ENCODE assay signal across 11 cellular contexts in genomic region chr2:103991591-103991990, GRCh38.
DNase-seq lines count a peak whose midpoint lies in the region; ATAC-seq and TF ChIP-seq lines count a peak whose summit lies in the region.
"Had no signal": no experiment of that assay in that cellular context is flagged by ENCODE, and none has a peak within 500 bp of the region (broad histone marks: within the 10 kb centered on the region; RNA-seq: fewer than 3 reads in every experiment).

No MANE protein-coding gene starts in this region.

- peak; percentile 41 for DNase-seq in ACHN
- DNase-seq in glutamatergic neuron, result no peak
- DNase-seq in CD8-positive, alpha-beta memory T cell, result no peak
- no peak for DNase-seq in SKM-1 (lab: John Stamatoyannopoulos, UW; ENCODE audit: unreplicated experiment)
- DNase-seq in upper lobe of left lung, result no peak
- DNase-seq: NCI-H1930, retina had no signal

- H3K9me3 Mint-ChIP-seq in glutamatergic neuron (ENCODE audit: unreplicated experiment), result no peaks in the 10 kb centered on the region
- peaks cover 8 to 40% (median 22%) of the 10 kb centered on the region in 5 donors for H3K9me3 Mint-ChIP-seq in CD8-positive, alpha-beta memory T cell

- CTCF ChIA-PET in CD8-positive, alpha-beta memory T cell (lab: Charles Lee), result no interaction called here

- 80 to 83% methylated on average over 2 of the region's 2 CpGs for WGBS in upper lobe of left lung, 2 donors

- H3F3A ChIP-seq in OCI-LY1 (ENCODE audit: insufficient read depth, low read length), result no peaks in the 10 kb centered on the region

- H3K27me3 ChIP-seq in OCI-LY1 (ENCODE audit: insufficient read depth, low read length) (no peaks in the 10 kb centered on the region), upper lobe of left lung (no peaks in the 10 kb centered on the region)
- no peaks in the 10 kb centered on the region for H3K27me3 ChIP-seq in CD8-positive, alpha-beta memory T cell (ENCODE audit: insufficient read depth, low read length, poor library complexity, severe bottlenecking)

- TF ChIP-seq CTCF in GM12875 (IDR thresholded peaks at IDR 0.05; ENCODE audit: borderline replicate concordance, insufficient read depth, low read depth, low read length) (0 out of 2 replicates have a peak, but pooled peaks have one; percentile 12), OCI-LY1 (IDR thresholded peaks at IDR 0.05; ENCODE audit: low read length) (peak; percentile 53), glutamatergic neuron (IDR thresholded peaks at IDR 0.05; ENCODE audit: partially characterized antibody, unreplicated experiment) (peak; percentile 29), upper lobe of left lung (IDR thresholded peaks at IDR 0.05) (no peak)

- TF ChIP-seq POLR2A in upper lobe of left lung (IDR thresholded peaks at IDR 0.05), result no peak

- H3K27ac Mint-ChIP-seq in glutamatergic neuron (ENCODE audit: unreplicated experiment), result no peak overlapping the region
- H3K27ac Mint-ChIP-seq in CD8-positive, alpha-beta memory T cell, result no peak overlapping the region
- H3K27ac Mint-ChIP-seq: stimulated activated naive CD8-positive, alpha-beta T cell treated with anti-CD3 and anti-CD28 coated beads, Interleukin-15, Interleukin-2, amounts not matched to agents 100 ng/mL and 50 ng/mL, for 24 hours had no signal

- no peak overlapping the region for H3K4me3 ChIP-seq in GM12875 (ENCODE audit: low read depth, low read length)
- no peak overlapping the region for H3K4me3 ChIP-seq in OCI-LY1 (ENCODE audit: low read depth, low read length, poor library complexity, severe bottlenecking)
- no peak overlapping the region for H3K4me3 ChIP-seq in CD8-positive, alpha-beta memory T cell (ENCODE audit: low read length)
- no peak overlapping the region for H3K4me3 ChIP-seq in upper lobe of left lung

- H3K36me3 Mint-ChIP-seq in glutamatergic neuron (ENCODE audit: unreplicated experiment), result no peaks in the 10 kb centered on the region
- H3K36me3 Mint-ChIP-seq in CD8-positive, alpha-beta memory T cell, result no peaks in the 10 kb centered on the region

- H4K20me1 ChIP-seq in OCI-LY1 (ENCODE audit: insufficient read depth, low read length), result no peaks in the 10 kb centered on the region

- H3K36me3 ChIP-seq in OCI-LY1 (ENCODE audit: insufficient read depth, low read length) (no peaks in the 10 kb centered on the region), upper lobe of left lung (no peaks in the 10 kb centered on the region)
- no peaks in the 10 kb centered on the region for H3K36me3 ChIP-seq in CD8-positive, alpha-beta memory T cell (ENCODE audit: insufficient read depth, low read length)

- no peak for ATAC-seq in HG03039 (IDR thresholded peaks at IDR 0.05; ENCODE audit: unreplicated experiment)
- ATAC-seq in upper lobe of left lung (ENCODE audit: low FRiP score in 2 of 2), result no peak

- POLR2A ChIA-PET in CD8-positive, alpha-beta memory T cell (lab: Charles Lee), result no interaction called here

- no peaks in the 10 kb centered on the region for H3K27me3 Mint-ChIP-seq in glutamatergic neuron (ENCODE audit: unreplicated experiment)
- no peaks in the 10 kb centered on the region for H3K27me3 Mint-ChIP-seq in CD8-positive, alpha-beta memory T cell
- H3K27me3 Mint-ChIP-seq: stimulated activated naive CD8-positive, alpha-beta T cell treated with anti-CD3 and anti-CD28 coated beads, Interleukin-15, Interleukin-2, amounts not matched to agents 100 ng/mL and 50 ng/mL, for 24 hours had no signal

- no peaks in the 10 kb centered on the region for H3K79me2 ChIP-seq in OCI-LY1 (ENCODE audit: insufficient read depth, low read length)

- no peak overlapping the region for H3K4me2 ChIP-seq in OCI-LY1 (ENCODE audit: low read length)

- no peaks in the 10 kb centered on the region for H3K9me3 ChIP-seq in OCI-LY1 (ENCODE audit: low read length)
- H3K9me3 ChIP-seq in CD8-positive, alpha-beta memory T cell (ENCODE audit: low read length), result no peaks in the 10 kb centered on the region
- no peaks in the 10 kb centered on the region for H3K9me3 ChIP-seq in upper lobe of left lung

- in situ Hi-C loops in ACHN (cut with HindIII; ENCODE audit: low pct_ligation_motif_present, low pct_unique_long_range_greater_than_20kb, low sequenced_read_pairs), result no loop called here

- H3K4me1 ChIP-seq in OCI-LY1 (ENCODE audit: insufficient read depth, low read length, severe bottlenecking), result no peaks in the 10 kb centered on the region
- H3K4me1 ChIP-seq in CD8-positive, alpha-beta memory T cell (ENCODE audit: insufficient read depth, low read length), result no peaks in the 10 kb centered on the region
- no peaks in the 10 kb centered on the region for H3K4me1 ChIP-seq in upper lobe of left lung

- no peak for TF ChIP-seq EP300 in upper lobe of left lung (IDR thresholded peaks at IDR 0.05)

- H3K9ac ChIP-seq in OCI-LY1 (ENCODE audit: low read length), result no peak overlapping the region

- H3K4me1 Mint-ChIP-seq in glutamatergic neuron (ENCODE audit: low read depth, unreplicated experiment), result peaks cover 12% of the 10 kb centered on the region
- H3K4me1 Mint-ChIP-seq in CD8-positive, alpha-beta memory T cell, result no peaks in the 10 kb centered on the region

- H3K27ac ChIP-seq in OCI-LY1 (ENCODE audit: low read depth, low read length, poor library complexity, severe bottlenecking) (no peak overlapping the region), upper lobe of left lung (no peak overlapping the region)
- no peak overlapping the region for H3K27ac ChIP-seq in CD8-positive, alpha-beta memory T cell (ENCODE audit: low read depth, low read length)

- H2AFZ ChIP-seq in OCI-LY1 (ENCODE audit: low read length), result no peak overlapping the region

- H3K4me3 Mint-ChIP-seq in glutamatergic neuron (ENCODE audit: unreplicated experiment), result no peak overlapping the region
- no peak overlapping the region for H3K4me3 Mint-ChIP-seq in CD8-positive, alpha-beta memory T cell
- H3K4me3 Mint-ChIP-seq: stimulated activated naive CD8-positive, alpha-beta T cell treated with anti-CD3 and anti-CD28 coated beads, Interleukin-15, Interleukin-2, amounts not matched to agents 100 ng/mL and 50 ng/mL, for 24 hours had no signal

- no peaks in the 10 kb centered on the region for H3K9me2 ChIP-seq in OCI-LY1 (ENCODE audit: low read depth, low read length)

Comparison
In these comparisons a context has a peak if more than half of its experiments do, and no peak if none do; other contexts are left out.
1. CTCF ChIP-seq: peak in GM12875 (single experiment), OCI-LY1 (single experiment) and glutamatergic neuron (single experiment); none in upper lobe of left lung (0 of 6).